In genomic region chr3:124837730-124838186, GRCh38 we compare ENCODE assay signal across 1 cellular context.
TF ChIP-seq lines count a peak whose summit lies in the region.

No MANE protein-coding gene starts in this region.

TF ChIP-seq in liver, 16 proteins besides CTCF, POLR2A, EP300 and RAD21 (continued from another document):
- TF ChIP-seq REST (IDR thresholded peaks at IDR 0.05), result peak; percentile 85
- TF ChIP-seq HNF4A (conservative IDR thresholded peaks at IDR 0.05), result peak; percentile 77 to 88
- TF ChIP-seq YY1 (IDR thresholded peaks at IDR 0.05), result peak; percentile 79
- peak; percentile 94 for TF ChIP-seq SP1 (IDR thresholded peaks at IDR 0.05)
- peak; percentile 76 to 89 for TF ChIP-seq JUND (IDR thresholded peaks at IDR 0.05)
- TF ChIP-seq RXRA (IDR thresholded peaks at IDR 0.05), result peak; percentile 90 to 94
